ENCODE assay signal across 8 cellular contexts in genomic region chr10:131982185-131982756, GRCh38. TPM values are rescaled to one million over a fixed set of nuclear protein-coding genes. Genes with fewer than 3 reads are reported as not detected.
A peak's percentile ranks its signal among the peaks of the same experiment; 100 is the strongest.
DNase-seq lines count a peak whose midpoint lies in the region; ATAC-seq and TF ChIP-seq lines count a peak whose summit lies in the region.

No MANE protein-coding gene starts in this region.

- H3K36me3 Mint-ChIP-seq in activated T-cell treated with anti-CD3 and anti-CD28 coated beads, Interleukin-2, amount 50 U/mL, for 72 hours (ENCODE audit: insufficient read depth in 2 of 2): no peaks in the 10 kb centered on the region
- peaks cover 51% of the 10 kb centered on the region for H3K36me3 Mint-ChIP-seq in WTC11

- no peaks in the 10 kb centered on the region for H3K9me3 Mint-ChIP-seq in activated T-cell treated with anti-CD3 and anti-CD28 coated beads, Interleukin-2, amount 50 U/mL, for 72 hours
- peaks cover 12% of the 10 kb centered on the region for H3K9me3 Mint-ChIP-seq in WTC11

- H3K4me1 Mint-ChIP-seq in activated T-cell treated with anti-CD3 and anti-CD28 coated beads, Interleukin-2, amount 50 U/mL, for 72 hours (ENCODE audit: low read depth): peaks cover 28% of the 10 kb centered on the region
- peaks cover 29% of the 10 kb centered on the region for H3K4me1 Mint-ChIP-seq in WTC11

- 1% methylated on average over 83 of the region's 83 CpGs for WGBS in thymus

- H3K4me3 Mint-ChIP-seq in activated T-cell treated with anti-CD3 and anti-CD28 coated beads, Interleukin-2, amount 50 U/mL, for 72 hours: peak overlapping the region; percentile 78 to 94
- H3K4me3 Mint-ChIP-seq in WTC11: peak overlapping the region; percentile 45; the same call in 1 of the 2 replicates

- peaks cover 55% of the 10 kb centered on the region for H3K27me3 ChIP-seq in iPS-18a (ENCODE audit: control insufficient read depth, insufficient read depth, low read length)
- H3K27me3 ChIP-seq in thymus (ENCODE audit: control insufficient read depth, insufficient read depth): peaks cover 38% of the 10 kb centered on the region

- H3K36me3 ChIP-seq in iPS-18a (ENCODE audit: control insufficient read depth, low read depth, low read length) (no peaks in the 10 kb centered on the region), thymus (ENCODE audit: control insufficient read depth, insufficient read depth) (no peaks in the 10 kb centered on the region)

- no peak overlapping the region for H3K27ac Mint-ChIP-seq in activated T-cell treated with anti-CD3 and anti-CD28 coated beads, Interleukin-2, amount 50 U/mL, for 72 hours
- H3K27ac Mint-ChIP-seq in WTC11: no peak overlapping the region

- H3K4me3 ChIP-seq in iPS-18a (ENCODE audit: low read length) (peak overlapping the region; percentile 38), thymus (ENCODE audit: low read length) (peak overlapping the region; percentile 70)

- H3K27me3 Mint-ChIP-seq in activated T-cell treated with anti-CD3 and anti-CD28 coated beads, Interleukin-2, amount 50 U/mL, for 72 hours (ENCODE audit: low read depth): no peaks in the 10 kb centered on the region
- peaks cover 42% of the 10 kb centered on the region for H3K27me3 Mint-ChIP-seq in WTC11 (ENCODE audit: low read depth)

- no peaks in the 10 kb centered on the region for H3K9me3 ChIP-seq in iPS-18a (ENCODE audit: control insufficient read depth, low read depth, low read length)
- H3K9me3 ChIP-seq in thymus (ENCODE audit: control insufficient read depth): peaks cover 1% of the 10 kb centered on the region

- peak; percentile 20 to 24 for ATAC-seq in activated T-cell treated with anti-CD3 and anti-CD28 coated beads, Interleukin-2, amount 50 U/mL, for 72 hours (replicated peaks in 1 of 2)
- ATAC-seq in HG02884 (IDR thresholded peaks at IDR 0.05; ENCODE audit: unreplicated experiment) (peak; percentile 21), WTC11 (no peak)

- POLR2A ChIA-PET in WTC11 (lab: Charles Lee): no interaction called here

- DNase-seq in activated T-cell treated with anti-CD3 and anti-CD28 coated beads, Interleukin-2, amount 50 U/mL, for 72 hours: peak; percentile 23 to 33
- DNase-seq in activated T-cell treated with anti-CD3 and anti-CD28 coated beads, Interleukin-2, amount 50 U/mL, for 48 hours: no peak
- DNase-seq in WTC11 (ENCODE audit: low spot score) (no peak), LoVo (ENCODE audit: low spot score) (no peak), NCI-H1417 (lab: John Stamatoyannopoulos, UW) (no peak)

- no peak overlapping the region for H3K9ac ChIP-seq in iPS-18a (ENCODE audit: low read length)

- CTCF ChIA-PET in WTC11 (lab: Charles Lee): interaction anchor here (1.4 to 2.7 kb wide), 3 partner anchors 9 to 41 kb away, joined by 3 to 29 read pairs (median 3); no protein-coding TSS in a partner anchor

- no peak overlapping the region for H3K27ac ChIP-seq in iPS-18a (ENCODE audit: low read length)
- H3K27ac ChIP-seq in thymus (ENCODE audit: low read depth): peak overlapping the region; percentile 48

- no peak for TF ChIP-seq CTCF in WTC11 (IDR thresholded peaks at IDR 0.05)

- peaks cover 28% of the 10 kb centered on the region for H3K4me1 ChIP-seq in iPS-18a (ENCODE audit: control insufficient read depth, low read depth, low read length)
- H3K4me1 ChIP-seq in thymus (ENCODE audit: control insufficient read depth, insufficient read depth, low read length): peaks cover 6% of the 10 kb centered on the region

TF ChIP-seq in WTC11, 78 proteins besides CTCF, POLR2A, EP300 and RAD21:
- TF ChIP-seq E2F4 (CRISPR knock-in tag; IDR thresholded peaks at IDR 0.05; ENCODE audit: borderline replicate concordance, low read depth): 0 out of 2 replicates have a peak, but pooled peaks have one; percentile 9
- no peak for TF ChIP-seq ZNF317 (CRISPR knock-in tag; IDR thresholded peaks at IDR 0.05; ENCODE audit: borderline replicate concordance, low read depth)
- 0 out of 2 replicates have a peak, but pooled peaks have one; percentile 10 for TF ChIP-seq E2F1 (CRISPR knock-in tag; IDR thresholded peaks at IDR 0.05)
- peak; percentile 65; the same call in 1 of the 2 replicates for TF ChIP-seq TCF7 (CRISPR knock-in tag; IDR thresholded peaks at IDR 0.05; ENCODE audit: low read depth)
- no peak for TF ChIP-seq RELA (CRISPR knock-in tag; IDR thresholded peaks at IDR 0.05; ENCODE audit: borderline replicate concordance)
- TF ChIP-seq CDX4 (CRISPR knock-in tag; IDR thresholded peaks at IDR 0.05; ENCODE audit: borderline replicate concordance): no peak
- TF ChIP-seq ARID4B (CRISPR knock-in tag; IDR thresholded peaks at IDR 0.05; ENCODE audit: borderline replicate concordance): 0 out of 2 replicates have a peak, but pooled peaks have one; percentile 28
- TF ChIP-seq MYBL2 (CRISPR knock-in tag; IDR thresholded peaks at IDR 0.05): peak; percentile 21; the same call in 1 of the 2 replicates

RNA-seq across cellular contexts. Expression of gene BNIP3, which starts 0.5 kb away (rescaled TPM):
- total RNA-seq in activated T-cell treated with anti-CD3 and anti-CD28 coated beads, Interleukin-2, amount 50 U/mL, for 72 hours: 10 to 100 TPM; 31.3 to 51.7 TPM
- total RNA-seq in WTC11 (2021): 113 to 203 TPM (median 189 TPM) in 3 replicates
- 22.7 TPM for polyA plus RNA-seq in thymus

Comparison
In these comparisons a context has a peak if more than half of its experiments do, and no peak if none do; other contexts are left out.
1. DNase-seq: peak in activated T-cell treated with anti-CD3 and anti-CD28 coated beads, Interleukin-2, amount 50 U/mL, for 72 hours (2 of 2); none in activated T-cell treated with anti-CD3 and anti-CD28 coated beads, Interleukin-2, amount 50 U/mL, for 48 hours (0 of 2), WTC11 (single experiment), LoVo (single experiment) and NCI-H1417 (0 of 3).